7 cellular contexts compared by ENCODE assay signal in genomic region chr3:187802928-187803259, GRCh38. TPM values are rescaled to one million over a fixed set of nuclear protein-coding genes. Genes with fewer than 3 reads are reported as not detected.
DNase-seq lines count a peak whose midpoint lies in the region; ATAC-seq and TF ChIP-seq lines count a peak whose summit lies in the region.

No MANE protein-coding gene starts in this region.

- ATAC-seq in GM19438 (IDR thresholded peaks at IDR 0.05; ENCODE audit: low read depth, unreplicated experiment) = peak; percentile 79
- peak; percentile 87 for ATAC-seq in HG03103 (IDR thresholded peaks at IDR 0.05; ENCODE audit: low read depth, unreplicated experiment)
- ATAC-seq in activated T-cell treated with anti-CD3 and anti-CD28 coated beads, Interleukin-2, amount 50 U/mL, for 4 hours = peak; percentile 55 to 59

- intact Hi-C loops in CD14-positive monocyte (cut with micrococcal nuclease) = no loop called here

- TF ChIP-seq CTCF in CD14-positive monocyte (IDR thresholded peaks at IDR 0.05) = no peak

- peak overlapping the region; percentile 68 for H3K4me3 Mint-ChIP-seq in activated T-cell treated with anti-CD3 and anti-CD28 coated beads, Interleukin-2, amount 50 U/mL, for 4 hours
- no peak overlapping the region for H3K4me3 Mint-ChIP-seq in CD14-positive monocyte

- peak; percentile 30 for DNase-seq in activated T-cell treated with anti-CD3 and anti-CD28 coated beads, Interleukin-2, amount 50 U/mL, for 4 hours
- peak; percentile 7 to 48 for DNase-seq in stimulated activated CD8-positive, alpha-beta memory T cell treated with anti-CD3 and anti-CD28 coated beads, Interleukin-7, amount 100 ng/mL, for 4 hours (ENCODE audit: low read depth in 2 of 2)
- no peak for DNase-seq in NCI-H146 (lab: John Stamatoyannopoulos, UW)
- no peak for DNase-seq in NK-92 treated with Interleukin-12 subunit alpha and Interleukin-12 subunit beta, amount 100 ng/mL, for 24 hours (lab: John Stamatoyannopoulos, UW)
- DNase-seq in CD14-positive monocyte (ENCODE audit: low spot score) = no peak

- peaks cover 88% of the 10 kb centered on the region for H3K4me1 Mint-ChIP-seq in activated T-cell treated with anti-CD3 and anti-CD28 coated beads, Interleukin-2, amount 50 U/mL, for 4 hours (ENCODE audit: low read depth)
- H3K4me1 Mint-ChIP-seq in CD14-positive monocyte = peaks cover 13% of the 10 kb centered on the region

- no peaks in the 10 kb centered on the region for H3K27me3 Mint-ChIP-seq in activated T-cell treated with anti-CD3 and anti-CD28 coated beads, Interleukin-2, amount 50 U/mL, for 4 hours (ENCODE audit: low read depth)
- peaks cover 0 to 8% (median 2%) of the 10 kb centered on the region in 3 donors for H3K27me3 Mint-ChIP-seq in CD14-positive monocyte (ENCODE audit: low read depth in 3 of 3)

- H3K27ac Mint-ChIP-seq in CD14-positive monocyte = no peak overlapping the region

- peaks cover 8% of the 10 kb centered on the region for H3K36me3 Mint-ChIP-seq in activated T-cell treated with anti-CD3 and anti-CD28 coated beads, Interleukin-2, amount 50 U/mL, for 4 hours (ENCODE audit: insufficient read depth)
- no peaks in the 10 kb centered on the region for H3K36me3 Mint-ChIP-seq in CD14-positive monocyte

- H3K9me3 Mint-ChIP-seq in activated T-cell treated with anti-CD3 and anti-CD28 coated beads, Interleukin-2, amount 50 U/mL, for 4 hours = peaks cover 11% of the 10 kb centered on the region
- H3K9me3 Mint-ChIP-seq in CD14-positive monocyte = peaks cover 0 to 12% (median 10%) of the 10 kb centered on the region in 7 donors

RNA-seq across cellular contexts. Expression of gene BCL6, which starts 57.6 kb away (rescaled TPM):
- total RNA-seq in activated T-cell treated with anti-CD3 and anti-CD28 coated beads, Interleukin-2, amount 50 U/mL, for 4 hours = 10 to 100 TPM; 35.7 to 40.5 (median 39.1) TPM
- 10 to 100 TPM; 33.2 to 34.9 TPM for polyA plus RNA-seq in CD14-positive monocyte

Comparison
In these comparisons a context has a peak if more than half of its experiments do, and no peak if none do; other contexts are left out.
1. DNase-seq: peak in activated T-cell treated with anti-CD3 and anti-CD28 coated beads, Interleukin-2, amount 50 U/mL, for 4 hours (single experiment) and stimulated activated CD8-positive, alpha-beta memory T cell treated with anti-CD3 and anti-CD28 coated beads, Interleukin-7, amount 100 ng/mL, for 4 hours (2 of 2); none in NCI-H146 (single experiment), NK-92 treated with Interleukin-12 subunit alpha and Interleukin-12 subunit beta, amount 100 ng/mL, for 24 hours (single experiment) and CD14-positive monocyte (single experiment).
2. Peak in every context shown above with its lines, with median percentiles within 50 percentile points of each other: ATAC-seq.